In the genomic region with DNA sequence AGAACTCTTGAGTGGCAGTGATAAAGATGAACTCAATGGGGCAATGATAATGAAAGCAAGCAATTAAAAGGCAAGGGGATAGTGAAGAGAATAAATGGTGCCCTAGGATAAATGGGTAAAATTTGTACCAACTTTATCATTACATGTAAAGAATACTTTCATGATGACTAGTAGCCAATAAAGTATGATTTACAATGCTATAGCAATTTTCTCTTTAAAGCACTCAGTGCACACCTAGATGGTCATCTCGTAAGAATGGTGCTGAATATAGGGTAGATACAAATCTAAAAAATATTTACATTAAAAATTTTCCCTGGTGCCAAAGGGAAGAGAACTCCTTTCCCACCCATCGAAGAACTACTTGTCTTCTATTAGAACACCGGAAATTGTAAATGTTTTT, we compare ENCODE assay signal across 30 cellular contexts.
"Had no signal": no experiment of that assay in that cellular context is flagged by ENCODE, and none has a peak within 500 bp of the region (broad histone marks: within the 10 kb centered on the region; RNA-seq: fewer than 3 reads in every experiment).

No MANE protein-coding gene starts in this region.

- ATAC-seq: naive thymus-derived CD4-positive, alpha-beta T cell; natural killer cell; pancreas; psoas muscle; right cardiac atrium; right lobe of liver; stimulated activated memory B cell treated with anti-CD40 and anti-IgM and Interleukin-4, amounts not matched to agents 10 μg/mL and 1 μg/mL and 100 μg/mL, for 72 hours; stimulated activated naive CD8-positive, alpha-beta T cell treated with anti-CD3 and anti-CD28 coated beads, Interleukin-15, amount 100 ng/mL, for 72 hours; stimulated activated naive CD8-positive, alpha-beta T cell treated with anti-CD3 and anti-CD28 coated beads, Interleukin-15, Interleukin-2, amounts not matched to agents 100 U/mL and 50 U/mL, for 24 hours; upper lobe of right lung had no signal

- H3K4me1 Mint-ChIP-seq: naive thymus-derived CD4-positive, alpha-beta T cell; natural killer cell; stimulated activated memory B cell treated with anti-CD40 and anti-IgM and Interleukin-4, amounts not matched to agents 10 μg/mL and 1 μg/mL and 100 μg/mL, for 72 hours; stimulated activated naive CD8-positive, alpha-beta T cell treated with anti-CD3 and anti-CD28 coated beads, Interleukin-15, amount 100 ng/mL, for 72 hours had no signal

- H3K4me3 Mint-ChIP-seq: naive thymus-derived CD4-positive, alpha-beta T cell; natural killer cell; nephron; neural progenitor cell; stimulated activated memory B cell treated with anti-CD40 and anti-IgM and Interleukin-4, amounts not matched to agents 10 μg/mL and 1 μg/mL and 100 μg/mL, for 72 hours; stimulated activated naive CD8-positive, alpha-beta T cell treated with anti-CD3 and anti-CD28 coated beads, Interleukin-15, amount 100 ng/mL, for 72 hours; type B pancreatic cell had no signal

- H3K27ac ChIP-seq: neural progenitor cell, neutrophil, pancreas, psoas muscle, right lobe of liver, sigmoid colon, spleen, suprapubic skin, testis, tibial artery, transverse colon, upper lobe of right lung, uterus had no signal

- H3K4me3 ChIP-seq: neural progenitor cell, pancreas, psoas muscle, right lobe of liver, sigmoid colon, spleen, suprapubic skin, testis, tibial artery, transverse colon, upper lobe of right lung, uterus had no signal

- H3K27me3 Mint-ChIP-seq: naive thymus-derived CD4-positive, alpha-beta T cell; stimulated activated memory B cell treated with anti-CD40 and anti-IgM and Interleukin-4, amounts not matched to agents 10 μg/mL and 1 μg/mL and 100 μg/mL, for 72 hours; stimulated activated naive CD8-positive, alpha-beta T cell treated with anti-CD3 and anti-CD28 coated beads, Interleukin-15, amount 100 ng/mL, for 72 hours; type B pancreatic cell had no signal

- H3K27me3 ChIP-seq: neural progenitor cell, neutrophil, pancreas, right lobe of liver, sigmoid colon, spleen, suprapubic skin, testis, tibial artery, transverse colon, upper lobe of right lung, uterus had no signal

- H3K27ac Mint-ChIP-seq: naive thymus-derived CD4-positive, alpha-beta T cell; natural killer cell; nephron; neural progenitor cell; stimulated activated memory B cell treated with anti-CD40 and anti-IgM and Interleukin-4, amounts not matched to agents 10 μg/mL and 1 μg/mL and 100 μg/mL, for 72 hours; stimulated activated naive CD8-positive, alpha-beta T cell treated with anti-CD3 and anti-CD28 coated beads, Interleukin-15, amount 100 ng/mL, for 72 hours; type B pancreatic cell had no signal

- H3K36me3 Mint-ChIP-seq: naive thymus-derived CD4-positive, alpha-beta T cell; natural killer cell; stimulated activated memory B cell treated with anti-CD40 and anti-IgM and Interleukin-4, amounts not matched to agents 10 μg/mL and 1 μg/mL and 100 μg/mL, for 72 hours had no signal

- H2AFZ ChIP-seq: neural progenitor cell had no signal

- H3K36me3 ChIP-seq: neural progenitor cell, neutrophil, pancreas, right lobe of liver, sigmoid colon, spleen, suprapubic skin, tibial artery, transverse colon, upper lobe of right lung, uterus had no signal

- H3K9me3 Mint-ChIP-seq: type B pancreatic cell had no signal

- H3K4me1 ChIP-seq: psoas muscle, sigmoid colon, spleen, suprapubic skin, testis, tibial artery, transverse colon, upper lobe of right lung, uterus had no signal

- H3K9me3 ChIP-seq: neutrophil, pancreas, psoas muscle, right lobe of liver, sigmoid colon, suprapubic skin, testis, tibial artery, transverse colon, upper lobe of right lung had no signal

- DNase-seq: naive thymus-derived CD4-positive, alpha-beta T cell; natural killer cell; nucleus accumbens; pancreas; psoas muscle; right cardiac atrium; right lobe of liver; sigmoid colon; small intestine; spleen; stimulated activated CD4-positive, alpha-beta T cell treated with anti-CD3 and anti-CD28 coated beads, Interleukin-12 subunit alpha, Interleukin-12 subunit beta, amount 100 ng/mL, for 4 hours; stimulated activated CD4-positive, alpha-beta T cell treated with anti-CD3 and anti-CD28 coated beads, Interleukin-1b, Interleukin-23, amount 100 ng/mL, for 48 hours; stimulated activated CD4-positive, alpha-beta T cell treated with anti-CD3 and anti-CD28 coated beads, Interleukin-4, amount 100 ng/mL, for 1 hour; stimulated activated CD4-positive, alpha-beta T cell treated with anti-CD3 and anti-CD28 coated beads, Interleukin-4, amount 100 ng/mL, for 4 hours; stimulated activated CD8-positive, alpha-beta memory T cell treated with anti-CD3 and anti-CD28 coated beads, Interleukin-4, amount 100 ng/mL, for 48 hours; stimulated activated naive CD4-positive, alpha-beta T cell; stimulated activated naive CD8-positive, alpha-beta T cell treated with anti-CD3 and anti-CD28 coated beads, Interleukin-15, amount 100 ng/mL, for 72 hours; stimulated activated naive CD8-positive, alpha-beta T cell treated with anti-CD3 and anti-CD28 coated beads, Interleukin-15, Interleukin-2, amounts not matched to agents 100 U/mL and 50 U/mL, for 24 hours; substantia nigra; testis; tibial artery; transverse colon; upper lobe of right lung; uterus had no signal

- H3K9ac ChIP-seq: neural progenitor cell had no signal

- H3K4me2 ChIP-seq: neural progenitor cell had no signal
